12 cellular contexts compared by ENCODE assay signal in genomic region chr16:27759301-27759871, GRCh38.
DNase-seq lines count a peak whose midpoint lies in the region; ATAC-seq and TF ChIP-seq lines count a peak whose summit lies in the region.
"Had no signal": no experiment of that assay in that cellular context is flagged by ENCODE, and none has a peak within 500 bp of the region (broad histone marks: within the 10 kb centered on the region; RNA-seq: fewer than 3 reads in every experiment).

No MANE protein-coding gene starts in this region.

- no peak overlapping the region for H3K4me3 ChIP-seq in brain microvascular endothelial cell (ENCODE audit: low read depth, low read length)

- peaks cover 15% of the 10 kb centered on the region for H3K36me3 Mint-ChIP-seq in activated naive CD8-positive, alpha-beta T cell treated with anti-CD3 and anti-CD28 coated beads for 36 hours
- peaks cover 19% of the 10 kb centered on the region for H3K36me3 Mint-ChIP-seq in activated naive CD8-positive, alpha-beta T cell treated with anti-CD3 and anti-CD28 coated beads, Interleukin-2, amount 50 U/mL, for 24 hours (ENCODE audit: low read depth)

- no peaks in the 10 kb centered on the region for H3K27me3 ChIP-seq in brain microvascular endothelial cell (replicated peaks)

- H3K4me1 Mint-ChIP-seq in activated naive CD8-positive, alpha-beta T cell treated with anti-CD3 and anti-CD28 coated beads for 36 hours: no peaks in the 10 kb centered on the region
- no peaks in the 10 kb centered on the region for H3K4me1 Mint-ChIP-seq in activated naive CD8-positive, alpha-beta T cell treated with anti-CD3 and anti-CD28 coated beads, Interleukin-2, amount 50 U/mL, for 24 hours
- H3K4me1 Mint-ChIP-seq: central memory CD8-positive, alpha-beta T cell had no signal

- peak overlapping the region; percentile 31 for H3K27ac Mint-ChIP-seq in activated naive CD8-positive, alpha-beta T cell treated with anti-CD3 and anti-CD28 coated beads for 36 hours
- H3K27ac Mint-ChIP-seq in activated naive CD8-positive, alpha-beta T cell treated with anti-CD3 and anti-CD28 coated beads, Interleukin-2, amount 50 U/mL, for 24 hours: no peak overlapping the region
- H3K27ac Mint-ChIP-seq: activated T-cell treated with anti-CD3 and anti-CD28 coated beads, Interleukin-2, amount 50 U/mL, for 24 hours; WTC11 had no signal

- no peak for ATAC-seq in activated naive CD8-positive, alpha-beta T cell treated with anti-CD3 and anti-CD28 coated beads, Interleukin-2, amount 50 U/mL, for 24 hours
- ATAC-seq in HG03045 (IDR thresholded peaks at IDR 0.05; ENCODE audit: unreplicated experiment): no peak
- no peak for ATAC-seq in GM19452 (IDR thresholded peaks at IDR 0.05; ENCODE audit: unreplicated experiment)
- ATAC-seq: WTC11 had no signal

- no peak for DNase-seq in activated naive CD8-positive, alpha-beta T cell treated with anti-CD3 and anti-CD28 coated beads for 36 hours
- DNase-seq in activated naive CD8-positive, alpha-beta T cell treated with anti-CD3 and anti-CD28 coated beads, Interleukin-2, amount 50 U/mL, for 24 hours: no peak
- peak; percentile 52 for DNase-seq in brain microvascular endothelial cell
- DNase-seq in islet precursor cell: peak; percentile 73
- no peak for DNase-seq in NOMO-1 treated with DMSO at 0.1 percent for 48 hours (lab: John Stamatoyannopoulos, UW; ENCODE audit: unreplicated experiment)
- DNase-seq in 8988T: no peak
- DNase-seq: activated T-cell treated with anti-CD3 and anti-CD28 coated beads, Interleukin-2, amount 50 U/mL, for 24 hours; NCI-H2107 had no signal

- no peak overlapping the region for H3K4me3 Mint-ChIP-seq in activated naive CD8-positive, alpha-beta T cell treated with anti-CD3 and anti-CD28 coated beads for 36 hours
- no peak overlapping the region for H3K4me3 Mint-ChIP-seq in activated naive CD8-positive, alpha-beta T cell treated with anti-CD3 and anti-CD28 coated beads, Interleukin-2, amount 50 U/mL, for 24 hours
- H3K4me3 Mint-ChIP-seq: activated T-cell treated with anti-CD3 and anti-CD28 coated beads, Interleukin-2, amount 50 U/mL, for 24 hours; central memory CD8-positive, alpha-beta T cell; WTC11 had no signal

- TF ChIP-seq CTCF in brain microvascular endothelial cell (IDR thresholded peaks at IDR 0.05; ENCODE audit: low read depth, low read length, missing control alignments): no peak

- H3K27me3 Mint-ChIP-seq in activated naive CD8-positive, alpha-beta T cell treated with anti-CD3 and anti-CD28 coated beads for 36 hours: no peaks in the 10 kb centered on the region
- no peaks in the 10 kb centered on the region for H3K27me3 Mint-ChIP-seq in activated naive CD8-positive, alpha-beta T cell treated with anti-CD3 and anti-CD28 coated beads, Interleukin-2, amount 50 U/mL, for 24 hours
- H3K27me3 Mint-ChIP-seq: activated T-cell treated with anti-CD3 and anti-CD28 coated beads, Interleukin-2, amount 50 U/mL, for 24 hours; central memory CD8-positive, alpha-beta T cell had no signal

- in situ Hi-C loops in brain microvascular endothelial cell (cut with HindIII; ENCODE audit: low pct_ligation_motif_present, low sequenced_read_pairs): no loop called here

- no peaks in the 10 kb centered on the region for H3K9me3 Mint-ChIP-seq in activated naive CD8-positive, alpha-beta T cell treated with anti-CD3 and anti-CD28 coated beads for 36 hours
- no peaks in the 10 kb centered on the region for H3K9me3 Mint-ChIP-seq in activated naive CD8-positive, alpha-beta T cell treated with anti-CD3 and anti-CD28 coated beads, Interleukin-2, amount 50 U/mL, for 24 hours
- H3K9me3 Mint-ChIP-seq: activated T-cell treated with anti-CD3 and anti-CD28 coated beads, Interleukin-2, amount 50 U/mL, for 24 hours; central memory CD8-positive, alpha-beta T cell had no signal

- no peak overlapping the region for H3K27ac ChIP-seq in brain microvascular endothelial cell

- no peaks in the 10 kb centered on the region for H3K36me3 ChIP-seq in brain microvascular endothelial cell (replicated peaks)

Comparison
In these comparisons a context has a peak if more than half of its experiments do, and no peak if none do; other contexts are left out.
1. DNase-seq: peak in brain microvascular endothelial cell (single experiment) and islet precursor cell (single experiment); none in activated naive CD8-positive, alpha-beta T cell treated with anti-CD3 and anti-CD28 coated beads for 36 hours (single experiment), activated naive CD8-positive, alpha-beta T cell treated with anti-CD3 and anti-CD28 coated beads, Interleukin-2, amount 50 U/mL, for 24 hours (single experiment), NOMO-1 treated with DMSO at 0.1 percent for 48 hours (single experiment) and 8988T (single experiment).